Comparison of ENCODE assay signal across 8 cellular contexts in genomic region chr14:22071001-22071400, GRCh38.
DNase-seq lines count a peak whose midpoint lies in the region; ATAC-seq and TF ChIP-seq lines count a peak whose summit lies in the region.

No MANE protein-coding gene starts in this region.

- H3K4me3 Mint-ChIP-seq in activated T-helper 2 cell treated with anti-CD3 and anti-CD28 coated beads, Interferon-gamma antibody, Interleukin-2, Interleukin-4, amounts not matched to agents 10 μg/mL and 5 μg/mL and 100 μg/mL, durations not matched to agents 14 hours and 24 hours and 36 hours (ENCODE audit: low read depth), result peak overlapping the region; percentile 91

- peak overlapping the region; percentile 92 for H3K27ac Mint-ChIP-seq in activated T-helper 2 cell treated with anti-CD3 and anti-CD28 coated beads, Interferon-gamma antibody, Interleukin-2, Interleukin-4, amounts not matched to agents 10 μg/mL and 5 μg/mL and 100 μg/mL, durations not matched to agents 14 hours and 24 hours and 36 hours

- H3K4me1 ChIP-seq in SK-N-SH (ENCODE audit: control insufficient read depth in 1 of 2, insufficient read depth in 2 of 2, low read depth in 1 of 2, low read length in 1 of 2) (0 out of 4 replicates have a peak, but pooled peaks cover 0 to 5% of the 10 kb centered on the region in 2 experiments), PC-9 (replicated peaks; ENCODE audit: insufficient read depth) (no peaks in the 10 kb centered on the region)

- H3K9me2 ChIP-seq in SK-N-SH, result no peaks in the 10 kb centered on the region
- no peaks in the 10 kb centered on the region for H3K9me2 ChIP-seq in PC-9 (ENCODE audit: insufficient read depth)

- H3K4me3 ChIP-seq in SK-N-SH (ENCODE audit: low read depth in 2 of 2, low read length in 1 of 2), result no peak overlapping the region
- no peak overlapping the region for H3K4me3 ChIP-seq in PC-9
- no peak overlapping the region for H3K4me3 ChIP-seq in WERI-Rb-1 (ENCODE audit: low read depth, low read length)

- ATAC-seq in GM21390 (IDR thresholded peaks at IDR 0.05; ENCODE audit: unreplicated experiment) (peak; percentile 92), HG03571 (IDR thresholded peaks at IDR 0.05; ENCODE audit: unreplicated experiment) (peak; percentile 90)

- TF ChIP-seq CTCF in GM10266 (IDR thresholded peaks at IDR 0.05; ENCODE audit: control insufficient read depth, insufficient read depth, low read depth, missing control alignments), result no peak
- TF ChIP-seq CTCF in SK-N-SH (IDR thresholded peaks at IDR 0.05), result no peak
- no peak for TF ChIP-seq CTCF in PC-9 (conservative IDR thresholded peaks at IDR 0.05)
- TF ChIP-seq CTCF in WERI-Rb-1 (IDR thresholded peaks at IDR 0.05; ENCODE audit: low read depth, low read length), result no peak

- peaks cover 37% of the 10 kb centered on the region for H3K4me1 Mint-ChIP-seq in activated T-helper 2 cell treated with anti-CD3 and anti-CD28 coated beads, Interferon-gamma antibody, Interleukin-2, Interleukin-4, amounts not matched to agents 10 μg/mL and 5 μg/mL and 100 μg/mL, durations not matched to agents 14 hours and 24 hours and 36 hours (ENCODE audit: low read depth)

- H2AFZ ChIP-seq in SK-N-SH (ENCODE audit: low read depth) (no peak overlapping the region), PC-9 (no peak overlapping the region)

- H3K27me3 ChIP-seq in SK-N-SH (ENCODE audit: insufficient read depth) (no peaks in the 10 kb centered on the region; the same call in 1 of the 2 replicates), PC-9 (ENCODE audit: insufficient read depth, low read depth) (no peaks in the 10 kb centered on the region), WERI-Rb-1 (ENCODE audit: insufficient read depth, low read depth, severe bottlenecking) (peaks cover 52% of the 10 kb centered on the region)

- H3K9me3 Mint-ChIP-seq in activated T-helper 2 cell treated with anti-CD3 and anti-CD28 coated beads, Interferon-gamma antibody, Interleukin-2, Interleukin-4, amounts not matched to agents 10 μg/mL and 5 μg/mL and 100 μg/mL, durations not matched to agents 14 hours and 24 hours and 36 hours, result no peaks in the 10 kb centered on the region

- POLR2A ChIA-PET in SK-N-SH (lab: Yijun Ruan, JAX) (no interaction called here), PC-9 (lab: Charles Lee; ENCODE audit: unreplicated experiment) (no interaction called here)

- DNase-seq in GM10266 (ENCODE audit: extremely low spot score) (peak; percentile 19), SK-N-SH (no peak), PC-9 (no peak), WERI-Rb-1 (no peak), AG08395 (ENCODE audit: low spot score) (no peak)
- peak; percentile 57 for DNase-seq in activated T-helper 2 cell treated with anti-CD3 and anti-CD28 coated beads, Interferon-gamma antibody, Interleukin-2, Interleukin-4, amounts not matched to agents 10 μg/mL and 5 μg/mL and 100 μg/mL, durations not matched to agents 14 hours and 24 hours and 36 hours (ENCODE audit: low spot score)

- no peak overlapping the region for H3K9ac ChIP-seq in SK-N-SH

- H3K79me2 ChIP-seq in SK-N-SH (ENCODE audit: insufficient read depth) (no peaks in the 10 kb centered on the region), PC-9 (ENCODE audit: low read depth) (no peaks in the 10 kb centered on the region)

- TF ChIP-seq RAD21 in SK-N-SH (IDR thresholded peaks at IDR 0.05; ENCODE audit: low read length), result no peak

- no TSS peak for BruUV-seq in PC-9 (replicated peaks; lab: Mats Ljungman, UMichigan)

- H3K4me2 ChIP-seq in SK-N-SH, result no peak overlapping the region
- no peak overlapping the region for H3K4me2 ChIP-seq in PC-9

- 10% methylated on average over 13 of the region's 13 CpGs for WGBS in SK-N-SH (ENCODE audit: low lambda C conversion rate)

- TF ChIP-seq EP300 in SK-N-SH (IDR thresholded peaks at IDR 0.05; ENCODE audit: borderline replicate concordance in 1 of 2, low read depth in 1 of 2, low read length in 1 of 2), result no peak

- H3K36me3 Mint-ChIP-seq in activated T-helper 2 cell treated with anti-CD3 and anti-CD28 coated beads, Interferon-gamma antibody, Interleukin-2, Interleukin-4, amounts not matched to agents 10 μg/mL and 5 μg/mL and 100 μg/mL, durations not matched to agents 14 hours and 24 hours and 36 hours (ENCODE audit: low read depth), result no peaks in the 10 kb centered on the region

- H3K36me3 ChIP-seq in SK-N-SH (replicated peaks in 1 of 2; ENCODE audit: control insufficient read depth in 1 of 2, insufficient read depth in 2 of 2, low read length in 1 of 2) (no peaks in the 10 kb centered on the region), PC-9 (ENCODE audit: low read depth) (no peaks in the 10 kb centered on the region), WERI-Rb-1 (no peaks in the 10 kb centered on the region)

- H4K20me1 ChIP-seq in SK-N-SH (ENCODE audit: insufficient read depth) (no peaks in the 10 kb centered on the region), PC-9 (ENCODE audit: insufficient read depth) (no peaks in the 10 kb centered on the region)

- no peak overlapping the region for H3K27ac ChIP-seq in SK-N-SH (ENCODE audit: low read depth in 2 of 2, low read length in 1 of 2)
- H3K27ac ChIP-seq in PC-9, result no peak overlapping the region
- no peak overlapping the region for H3K27ac ChIP-seq in WERI-Rb-1

- intact Hi-C loops in activated T-helper 2 cell treated with anti-CD3 and anti-CD28 coated beads, Interferon-gamma antibody, Interleukin-2, Interleukin-4, amounts not matched to agents 10 μg/mL and 5 μg/mL and 100 μg/mL, durations not matched to agents 14 hours and 24 hours and 36 hours (cut with micrococcal nuclease), result loop anchor here (10.0 kb wide), 1 partner anchor 156 kb away; no protein-coding TSS in a partner anchor
- intact Hi-C loops in PC-9 (cut with micrococcal nuclease; ENCODE audit: unreplicated experiment), result no loop called here

- no peaks in the 10 kb centered on the region for H3K27me3 Mint-ChIP-seq in activated T-helper 2 cell treated with anti-CD3 and anti-CD28 coated beads, Interferon-gamma antibody, Interleukin-2, Interleukin-4, amounts not matched to agents 10 μg/mL and 5 μg/mL and 100 μg/mL, durations not matched to agents 14 hours and 24 hours and 36 hours (ENCODE audit: low read depth)

- H3F3A ChIP-seq in SK-N-SH (replicated peaks; ENCODE audit: insufficient read depth) (no peaks in the 10 kb centered on the region), PC-9 (ENCODE audit: insufficient read depth, low read depth) (no peaks in the 10 kb centered on the region)

- no peaks in the 10 kb centered on the region for H3K9me3 ChIP-seq in SK-N-SH
- no peaks in the 10 kb centered on the region for H3K9me3 ChIP-seq in PC-9 (ENCODE audit: insufficient read depth, low read depth)
- no peaks in the 10 kb centered on the region for H3K9me3 ChIP-seq in WERI-Rb-1 (ENCODE audit: severe bottlenecking)

- CTCF ChIA-PET in SK-N-SH (lab: Yijun Ruan, JAX), result interaction anchor here (1.4 kb wide), 1 partner anchor 13 kb away, joined by 4 read pairs; no protein-coding TSS in a partner anchor
- CTCF ChIA-PET in PC-9 (lab: Charles Lee), result no interaction called here

TF ChIP-seq in SK-N-SH, 30 proteins besides CTCF, POLR2A, EP300 and RAD21:
- TF ChIP-seq NFIC (IDR thresholded peaks at IDR 0.05; ENCODE audit: borderline replicate concordance) (no peak), RCOR1 (IDR thresholded peaks at IDR 0.05; ENCODE audit: low read length) (no peak), GABPA (IDR thresholded peaks at IDR 0.05; ENCODE audit: low read depth) (no peak), CHD2 (IDR thresholded peaks at IDR 0.05; ENCODE audit: low read length, partially characterized antibody) (no peak), RXRA (IDR thresholded peaks at IDR 0.05; ENCODE audit: borderline replicate concordance, low read depth) (no peak), FOXM1 (IDR thresholded peaks at IDR 0.05; ENCODE audit: low read depth) (no peak), POLR2AphosphoS5 (IDR thresholded peaks at IDR 0.05; ENCODE audit: low read depth, low read length) (no peak), EZH2phosphoT487 (IDR thresholded peaks at IDR 0.05; ENCODE audit: borderline replicate concordance, low read depth) (no peak), FOXJ3 (CRISPR knock-in tag; IDR thresholded peaks at IDR 0.05) (no peak), RFX5 (IDR thresholded peaks at IDR 0.05; ENCODE audit: low read length) (no peak)
- TF ChIP-seq, protein P1, sequence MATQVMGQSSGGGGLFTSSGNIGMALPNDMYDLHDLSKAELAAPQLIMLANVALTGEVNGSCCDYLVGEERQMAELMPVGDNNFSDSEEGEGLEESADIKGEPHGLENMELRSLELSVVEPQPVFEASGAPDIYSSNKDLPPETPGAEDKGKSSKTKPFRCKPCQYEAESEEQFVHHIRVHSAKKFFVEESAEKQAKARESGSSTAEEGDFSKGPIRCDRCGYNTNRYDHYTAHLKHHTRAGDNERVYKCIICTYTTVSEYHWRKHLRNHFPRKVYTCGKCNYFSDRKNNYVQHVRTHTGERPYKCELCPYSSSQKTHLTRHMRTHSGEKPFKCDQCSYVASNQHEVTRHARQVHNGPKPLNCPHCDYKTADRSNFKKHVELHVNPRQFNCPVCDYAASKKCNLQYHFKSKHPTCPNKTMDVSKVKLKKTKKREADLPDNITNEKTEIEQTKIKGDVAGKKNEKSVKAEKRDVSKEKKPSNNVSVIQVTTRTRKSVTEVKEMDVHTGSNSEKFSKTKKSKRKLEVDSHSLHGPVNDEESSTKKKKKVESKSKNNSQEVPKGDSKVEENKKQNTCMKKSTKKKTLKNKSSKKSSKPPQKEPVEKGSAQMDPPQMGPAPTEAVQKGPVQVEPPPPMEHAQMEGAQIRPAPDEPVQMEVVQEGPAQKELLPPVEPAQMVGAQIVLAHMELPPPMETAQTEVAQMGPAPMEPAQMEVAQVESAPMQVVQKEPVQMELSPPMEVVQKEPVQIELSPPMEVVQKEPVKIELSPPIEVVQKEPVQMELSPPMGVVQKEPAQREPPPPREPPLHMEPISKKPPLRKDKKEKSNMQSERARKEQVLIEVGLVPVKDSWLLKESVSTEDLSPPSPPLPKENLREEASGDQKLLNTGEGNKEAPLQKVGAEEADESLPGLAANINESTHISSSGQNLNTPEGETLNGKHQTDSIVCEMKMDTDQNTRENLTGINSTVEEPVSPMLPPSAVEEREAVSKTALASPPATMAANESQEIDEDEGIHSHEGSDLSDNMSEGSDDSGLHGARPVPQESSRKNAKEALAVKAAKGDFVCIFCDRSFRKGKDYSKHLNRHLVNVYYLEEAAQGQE (IDR thresholded peaks at IDR 0.05; ENCODE audit: low read depth, low read length), result no peak
- TF ChIP-seq, protein P2, sequence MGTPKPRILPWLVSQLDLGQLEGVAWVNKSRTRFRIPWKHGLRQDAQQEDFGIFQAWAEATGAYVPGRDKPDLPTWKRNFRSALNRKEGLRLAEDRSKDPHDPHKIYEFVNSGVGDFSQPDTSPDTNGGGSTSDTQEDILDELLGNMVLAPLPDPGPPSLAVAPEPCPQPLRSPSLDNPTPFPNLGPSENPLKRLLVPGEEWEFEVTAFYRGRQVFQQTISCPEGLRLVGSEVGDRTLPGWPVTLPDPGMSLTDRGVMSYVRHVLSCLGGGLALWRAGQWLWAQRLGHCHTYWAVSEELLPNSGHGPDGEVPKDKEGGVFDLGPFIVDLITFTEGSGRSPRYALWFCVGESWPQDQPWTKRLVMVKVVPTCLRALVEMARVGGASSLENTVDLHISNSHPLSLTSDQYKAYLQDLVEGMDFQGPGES (IDR thresholded peaks at IDR 0.05; ENCODE audit: low read depth, low read length), result no peak

Comparison
In these comparisons a context has a peak if more than half of its experiments do, and no peak if none do; other contexts are left out.
1. DNase-seq: peak in GM10266 (single experiment) and activated T-helper 2 cell treated with anti-CD3 and anti-CD28 coated beads, Interferon-gamma antibody, Interleukin-2, Interleukin-4, amounts not matched to agents 10 μg/mL and 5 μg/mL and 100 μg/mL, durations not matched to agents 14 hours and 24 hours and 36 hours (single experiment); none in SK-N-SH (single experiment), PC-9 (0 of 2), WERI-Rb-1 (single experiment) and AG08395 (single experiment).